1 cellular context compared by ENCODE assay signal in the genomic region with DNA sequence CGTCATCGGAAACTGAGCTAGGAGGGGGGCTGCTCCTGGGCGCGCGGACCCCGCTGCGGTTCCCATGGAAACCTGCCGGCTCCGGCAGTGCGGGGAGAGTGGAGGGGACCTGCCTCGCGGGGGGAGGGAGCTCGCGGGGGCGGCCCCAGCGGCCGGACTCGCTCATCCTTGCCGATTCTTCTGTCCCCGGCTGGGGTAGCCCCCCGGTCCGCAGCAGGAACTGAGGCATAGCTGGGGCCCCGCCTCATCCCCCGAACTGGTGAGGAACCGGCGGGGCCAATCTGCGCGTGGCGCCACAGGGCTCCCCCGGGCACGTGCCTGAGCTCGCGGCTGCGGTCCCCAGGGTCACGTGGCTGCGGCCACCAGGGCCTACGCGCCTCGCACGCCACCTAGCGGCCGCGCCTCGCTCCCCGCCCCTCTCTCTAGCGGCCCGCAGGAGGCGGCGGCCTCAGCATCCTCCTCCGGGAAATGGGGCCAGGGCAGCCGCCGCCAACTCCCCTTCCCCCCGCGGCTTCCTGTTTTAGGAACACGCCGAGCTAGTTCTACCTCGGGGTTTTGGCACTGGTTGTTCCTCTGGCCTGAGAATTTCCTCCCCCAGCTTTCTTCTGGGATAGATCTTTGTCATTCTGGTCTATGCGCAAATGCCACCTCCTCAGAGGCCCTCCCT.
TF ChIP-seq lines count a peak whose summit lies in the region.

No MANE protein-coding gene starts in this region.

TF ChIP-seq in HepG2, 621 proteins besides CTCF, POLR2A, EP300 and RAD21 (continued from another document):
- TF ChIP-seq, protein P1, sequence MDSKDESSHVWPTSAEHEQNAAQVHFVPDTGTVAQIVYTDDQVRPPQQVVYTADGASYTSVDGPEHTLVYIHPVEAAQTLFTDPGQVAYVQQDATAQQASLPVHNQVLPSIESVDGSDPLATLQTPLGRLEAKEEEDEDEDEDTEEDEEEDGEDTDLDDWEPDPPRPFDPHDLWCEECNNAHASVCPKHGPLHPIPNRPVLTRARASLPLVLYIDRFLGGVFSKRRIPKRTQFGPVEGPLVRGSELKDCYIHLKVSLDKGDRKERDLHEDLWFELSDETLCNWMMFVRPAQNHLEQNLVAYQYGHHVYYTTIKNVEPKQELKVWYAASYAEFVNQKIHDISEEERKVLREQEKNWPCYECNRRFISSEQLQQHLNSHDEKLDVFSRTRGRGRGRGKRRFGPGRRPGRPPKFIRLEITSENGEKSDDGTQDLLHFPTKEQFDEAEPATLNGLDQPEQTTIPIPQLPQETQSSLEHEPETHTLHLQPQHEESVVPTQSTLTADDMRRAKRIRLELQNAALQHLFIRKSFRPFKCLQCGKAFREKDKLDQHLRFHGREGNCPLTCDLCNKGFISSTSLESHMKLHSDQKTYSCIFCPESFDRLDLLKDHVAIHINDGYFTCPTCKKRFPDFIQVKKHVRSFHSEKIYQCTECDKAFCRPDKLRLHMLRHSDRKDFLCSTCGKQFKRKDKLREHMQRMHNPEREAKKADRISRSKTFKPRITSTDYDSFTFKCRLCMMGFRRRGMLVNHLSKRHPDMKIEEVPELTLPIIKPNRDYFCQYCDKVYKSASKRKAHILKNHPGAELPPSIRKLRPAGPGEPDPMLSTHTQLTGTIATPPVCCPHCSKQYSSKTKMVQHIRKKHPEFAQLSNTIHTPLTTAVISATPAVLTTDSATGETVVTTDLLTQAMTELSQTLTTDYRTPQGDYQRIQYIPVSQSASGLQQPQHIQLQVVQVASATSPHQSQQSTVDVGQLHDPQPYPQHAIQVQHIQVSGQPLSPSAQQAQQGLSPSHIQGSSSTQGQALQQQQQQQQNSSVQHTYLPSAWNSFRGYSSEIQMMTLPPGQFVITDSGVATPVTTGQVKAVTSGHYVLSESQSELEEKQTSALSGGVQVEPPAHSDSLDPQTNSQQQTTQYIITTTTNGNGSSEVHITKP (CRISPR knock-in tag; IDR thresholded peaks at IDR 0.05; ENCODE audit: low read depth) = no peak
- TF ChIP-seq ZNF224 (CRISPR knock-in tag; IDR thresholded peaks at IDR 0.05) = no peak
- peak; percentile 90 for TF ChIP-seq NFKB2 (CRISPR knock-in tag; IDR thresholded peaks at IDR 0.05; ENCODE audit: borderline replicate concordance)
- peak; percentile 45; the same call in 1 of the 2 replicates for TF ChIP-seq ZNF556 (CRISPR knock-in tag; IDR thresholded peaks at IDR 0.05; ENCODE audit: borderline replicate concordance)
- TF ChIP-seq HNRNPUL1 (IDR thresholded peaks at IDR 0.05; ENCODE audit: low read depth, low read length) = no peak
- peak; percentile 85; the same call in 1 of the 2 replicates for TF ChIP-seq ZNF552 (CRISPR knock-in tag; IDR thresholded peaks at IDR 0.05; ENCODE audit: borderline replicate concordance)
- TF ChIP-seq RARA (CRISPR knock-in tag; IDR thresholded peaks at IDR 0.05) = peak; percentile 33
- no peak for TF ChIP-seq TCF12 (IDR thresholded peaks at IDR 0.05)
- TF ChIP-seq TCF12 (CRISPR knock-in tag; IDR thresholded peaks at IDR 0.05) = no peak
- TF ChIP-seq KDM5B (CRISPR knock-in tag; IDR thresholded peaks at IDR 0.05; ENCODE audit: borderline replicate concordance) = peak; percentile 74; the same call in 1 of the 2 replicates
- TF ChIP-seq, protein P2, sequence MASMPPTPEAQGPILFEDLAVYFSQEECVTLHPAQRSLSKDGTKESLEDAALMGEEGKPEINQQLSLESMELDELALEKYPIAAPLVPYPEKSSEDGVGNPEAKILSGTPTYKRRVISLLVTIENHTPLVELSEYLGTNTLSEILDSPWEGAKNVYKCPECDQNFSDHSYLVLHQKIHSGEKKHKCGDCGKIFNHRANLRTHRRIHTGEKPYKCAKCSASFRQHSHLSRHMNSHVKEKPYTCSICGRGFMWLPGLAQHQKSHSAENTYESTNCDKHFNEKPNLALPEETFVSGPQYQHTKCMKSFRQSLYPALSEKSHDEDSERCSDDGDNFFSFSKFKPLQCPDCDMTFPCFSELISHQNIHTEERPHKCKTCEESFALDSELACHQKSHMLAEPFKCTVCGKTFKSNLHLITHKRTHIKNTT (CRISPR knock-in tag; IDR thresholded peaks at IDR 0.05) = no peak
- TF ChIP-seq DMAP1 (CRISPR knock-in tag; IDR thresholded peaks at IDR 0.05) = no peak; the same call in 1 of the 2 replicates
- TF ChIP-seq ZNF275 (CRISPR knock-in tag; IDR thresholded peaks at IDR 0.05; ENCODE audit: borderline replicate concordance) = peak; percentile 87; the same call in 1 of the 2 replicates
- no peak for TF ChIP-seq ZFP82 (CRISPR knock-in tag; IDR thresholded peaks at IDR 0.05; ENCODE audit: borderline replicate concordance)
- TF ChIP-seq HNF4G (IDR thresholded peaks at IDR 0.05; ENCODE audit: borderline replicate concordance, low read depth, low read length) = no peak
- no peak for TF ChIP-seq HNF4G (CRISPR knock-in tag; IDR thresholded peaks at IDR 0.05; ENCODE audit: borderline replicate concordance, low read depth)
- TF ChIP-seq SMYD3 (CRISPR knock-in tag; IDR thresholded peaks at IDR 0.05) = peak; percentile 46; the same call in 1 of the 2 replicates
- TF ChIP-seq FOXK1 (CRISPR knock-in tag; IDR thresholded peaks at IDR 0.05; ENCODE audit: borderline replicate concordance, low read depth) = no peak
- peak; percentile 78 for TF ChIP-seq IKZF5 (CRISPR knock-in tag; IDR thresholded peaks at IDR 0.05)
- TF ChIP-seq, protein P3, sequence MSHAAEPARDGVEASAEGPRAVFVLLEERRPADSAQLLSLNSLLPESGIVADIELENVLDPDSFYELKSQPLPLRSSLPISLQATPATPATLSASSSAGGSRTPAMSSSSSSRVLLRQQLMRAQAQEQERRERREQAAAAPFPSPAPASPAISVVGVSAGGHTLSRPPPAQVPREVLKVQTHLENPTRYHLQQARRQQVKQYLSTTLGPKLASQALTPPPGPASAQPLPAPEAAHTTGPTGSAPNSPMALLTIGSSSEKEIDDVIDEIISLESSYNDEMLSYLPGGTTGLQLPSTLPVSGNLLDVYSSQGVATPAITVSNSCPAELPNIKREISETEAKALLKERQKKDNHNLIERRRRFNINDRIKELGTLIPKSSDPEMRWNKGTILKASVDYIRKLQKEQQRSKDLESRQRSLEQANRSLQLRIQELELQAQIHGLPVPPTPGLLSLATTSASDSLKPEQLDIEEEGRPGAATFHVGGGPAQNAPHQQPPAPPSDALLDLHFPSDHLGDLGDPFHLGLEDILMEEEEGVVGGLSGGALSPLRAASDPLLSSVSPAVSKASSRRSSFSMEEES (CRISPR knock-in tag; IDR thresholded peaks at IDR 0.05) = peak; percentile 93
- no peak for TF ChIP-seq MAFK (conservative IDR thresholded peaks at IDR 0.05 in 1 of 2, IDR thresholded peaks at IDR 0.05 in 1 of 2; ENCODE audit: low read length in 2 of 2)
- TF ChIP-seq SAFB2 (CRISPR knock-in tag; IDR thresholded peaks at IDR 0.05; ENCODE audit: borderline replicate concordance, low read depth) = peak; percentile 90
- no peak for TF ChIP-seq THAP8 (CRISPR knock-in tag; IDR thresholded peaks at IDR 0.05; ENCODE audit: borderline replicate concordance)
- TF ChIP-seq ZNF207 (IDR thresholded peaks at IDR 0.05; ENCODE audit: borderline replicate concordance) = no peak
- TF ChIP-seq ZNF777 (CRISPR knock-in tag; IDR thresholded peaks at IDR 0.05) = no peak
- no peak for TF ChIP-seq ZNF280D (CRISPR knock-in tag; IDR thresholded peaks at IDR 0.05)
- TF ChIP-seq, protein P4, sequence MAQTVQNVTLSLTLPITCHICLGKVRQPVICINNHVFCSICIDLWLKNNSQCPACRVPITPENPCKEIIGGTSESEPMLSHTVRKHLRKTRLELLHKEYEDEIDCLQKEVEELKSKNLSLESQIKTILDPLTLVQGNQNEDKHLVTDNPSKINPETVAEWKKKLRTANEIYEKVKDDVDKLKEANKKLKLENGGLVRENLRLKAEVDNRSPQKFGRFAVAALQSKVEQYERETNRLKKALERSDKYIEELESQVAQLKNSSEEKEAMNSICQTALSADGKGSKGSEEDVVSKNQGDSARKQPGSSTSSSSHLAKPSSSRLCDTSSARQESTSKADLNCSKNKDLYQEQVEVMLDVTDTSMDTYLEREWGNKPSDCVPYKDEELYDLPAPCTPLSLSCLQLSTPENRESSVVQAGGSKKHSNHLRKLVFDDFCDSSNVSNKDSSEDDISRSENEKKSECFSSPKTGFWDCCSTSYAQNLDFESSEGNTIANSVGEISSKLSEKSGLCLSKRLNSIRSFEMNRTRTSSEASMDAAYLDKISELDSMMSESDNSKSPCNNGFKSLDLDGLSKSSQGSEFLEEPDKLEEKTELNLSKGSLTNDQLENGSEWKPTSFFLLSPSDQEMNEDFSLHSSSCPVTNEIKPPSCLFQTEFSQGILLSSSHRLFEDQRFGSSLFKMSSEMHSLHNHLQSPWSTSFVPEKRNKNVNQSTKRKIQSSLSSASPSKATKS (CRISPR knock-in tag; IDR thresholded peaks at IDR 0.05) = no peak
- TF ChIP-seq, protein P5, sequence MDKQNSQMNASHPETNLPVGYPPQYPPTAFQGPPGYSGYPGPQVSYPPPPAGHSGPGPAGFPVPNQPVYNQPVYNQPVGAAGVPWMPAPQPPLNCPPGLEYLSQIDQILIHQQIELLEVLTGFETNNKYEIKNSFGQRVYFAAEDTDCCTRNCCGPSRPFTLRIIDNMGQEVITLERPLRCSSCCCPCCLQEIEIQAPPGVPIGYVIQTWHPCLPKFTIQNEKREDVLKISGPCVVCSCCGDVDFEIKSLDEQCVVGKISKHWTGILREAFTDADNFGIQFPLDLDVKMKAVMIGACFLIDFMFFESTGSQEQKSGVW (CRISPR knock-in tag; IDR thresholded peaks at IDR 0.05; ENCODE audit: borderline replicate concordance) = peak; percentile 68; the same call in 1 of the 2 replicates
- peak; percentile 92; the same call in 1 of the 2 replicates for TF ChIP-seq CBFB (CRISPR knock-in tag; IDR thresholded peaks at IDR 0.05)
- TF ChIP-seq ATM (IDR thresholded peaks at IDR 0.05; ENCODE audit: borderline replicate concordance) = no peak
- no peak for TF ChIP-seq ZEB1 (IDR thresholded peaks at IDR 0.05; ENCODE audit: insufficient replicate concordance, low read depth)
- TF ChIP-seq, protein P6, sequence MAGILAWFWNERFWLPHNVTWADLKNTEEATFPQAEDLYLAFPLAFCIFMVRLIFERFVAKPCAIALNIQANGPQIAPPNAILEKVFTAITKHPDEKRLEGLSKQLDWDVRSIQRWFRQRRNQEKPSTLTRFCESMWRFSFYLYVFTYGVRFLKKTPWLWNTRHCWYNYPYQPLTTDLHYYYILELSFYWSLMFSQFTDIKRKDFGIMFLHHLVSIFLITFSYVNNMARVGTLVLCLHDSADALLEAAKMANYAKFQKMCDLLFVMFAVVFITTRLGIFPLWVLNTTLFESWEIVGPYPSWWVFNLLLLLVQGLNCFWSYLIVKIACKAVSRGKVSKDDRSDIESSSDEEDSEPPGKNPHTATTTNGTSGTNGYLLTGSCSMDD (CRISPR knock-in tag; IDR thresholded peaks at IDR 0.05) = no peak
- no peak for TF ChIP-seq ZNF709 (CRISPR knock-in tag; IDR thresholded peaks at IDR 0.05)
- no peak for TF ChIP-seq ARNT (IDR thresholded peaks at IDR 0.05)
- TF ChIP-seq BRCA1 (CRISPR knock-in tag; IDR thresholded peaks at IDR 0.05) = peak; percentile 76; the same call in 1 of the 2 replicates
- peak; percentile 60; the same call in 1 of the 2 replicates for TF ChIP-seq SP5 (CRISPR knock-in tag; IDR thresholded peaks at IDR 0.05; ENCODE audit: borderline replicate concordance, low read depth)
- TF ChIP-seq RBAK (CRISPR knock-in tag; IDR thresholded peaks at IDR 0.05) = no peak
- TF ChIP-seq PTBP1 (IDR thresholded peaks at IDR 0.05; ENCODE audit: low read depth, low read length, poor library complexity, severe bottlenecking) = no peak
- no peak for TF ChIP-seq ZNF775 (CRISPR knock-in tag; IDR thresholded peaks at IDR 0.05; ENCODE audit: borderline replicate concordance)
